In genomic region chr10:32169556-32169955, GRCh38 we compare ENCODE assay signal across 19 cellular contexts.
DNase-seq lines count a peak whose midpoint lies in the region; ATAC-seq and TF ChIP-seq lines count a peak whose summit lies in the region.
"Had no signal": no experiment of that assay in that cellular context is flagged by ENCODE, and none has a peak within 500 bp of the region (broad histone marks: within the 10 kb centered on the region; RNA-seq: fewer than 3 reads in every experiment).

No MANE protein-coding gene starts in this region.

- whole genome bisulfite sequencing in GM23248 (ENCODE audit: low coverage in 1 of 2, low lambda C conversion rate in 2 of 2, missing lambda C conversion rate in 2 of 2), 2 experiments: 14 to 22% methylated on average over 5 of the region's 5 CpGs
- 17 to 18% methylated on average over 5 of the region's 5 CpGs for WGBS in heart right ventricle, 2 donors
- WGBS in esophagus squamous epithelium, 2 donors: 37 to 40% methylated on average over 5 of the region's 5 CpGs

- no peaks in the 10 kb centered on the region for H4K20me1 ChIP-seq in GM23248 (ENCODE audit: insufficient read depth)

- no peak for TF ChIP-seq CTCF in heart right ventricle (IDR thresholded peaks at IDR 0.05)
- TF ChIP-seq CTCF in retinal pigment epithelial cell (conservative IDR thresholded peaks at IDR 0.05; ENCODE audit: low read depth, low read length): peak; percentile 8
- no peak for TF ChIP-seq CTCF in esophagus squamous epithelium (IDR thresholded peaks at IDR 0.05)
- TF ChIP-seq CTCF in brain microvascular endothelial cell (IDR thresholded peaks at IDR 0.05; ENCODE audit: low read depth, low read length, missing control alignments): no peak

- no peak overlapping the region for H3K9ac ChIP-seq in GM23248

- intact Hi-C loops in heart right ventricle (cut with DNase I) (no loop called here), esophagus squamous epithelium (cut with DNase I) (no loop called here)

- no peaks in the 10 kb centered on the region for H3F3A ChIP-seq in GM23248 (ENCODE audit: insufficient read depth)

- in situ Hi-C loops in GM23248 (cut with MboI): no loop called here
- in situ Hi-C loops in brain microvascular endothelial cell (cut with HindIII; ENCODE audit: low pct_ligation_motif_present, low sequenced_read_pairs): no loop called here

- no peaks in the 10 kb centered on the region for H3K79me2 ChIP-seq in GM23248 (ENCODE audit: insufficient read depth)

- H3K27ac ChIP-seq in GM23248 (no peak overlapping the region), heart right ventricle (peak overlapping the region in 1 of 10 donors; percentile 21), esophagus squamous epithelium (no peak overlapping the region), brain microvascular endothelial cell (no peak overlapping the region)

- H3K4me1 ChIP-seq in GM23248 (ENCODE audit: insufficient read depth) (no peaks in the 10 kb centered on the region), heart right ventricle (peaks cover 0 to 12% (median 3%) of the 10 kb centered on the region in 9 donors), esophagus squamous epithelium (peaks cover 0 to 27% (median 0%) of the 10 kb centered on the region in 3 donors)

- peak overlapping the region; percentile 51 for H3K4me2 ChIP-seq in GM23248 (ENCODE audit: unreplicated experiment)

- H3K9me3 ChIP-seq in GM23248 (ENCODE audit: low read depth): no peaks in the 10 kb centered on the region
- peaks cover 0 to 10% (median 0%) of the 10 kb centered on the region in 11 donors for H3K9me3 ChIP-seq in heart right ventricle
- peaks cover 0 to 5% (median 0%) of the 10 kb centered on the region in 3 donors for H3K9me3 ChIP-seq in esophagus squamous epithelium

- H3K4me3 ChIP-seq in GM23248 (no peak overlapping the region), heart right ventricle (no peak overlapping the region), retinal pigment epithelial cell (ENCODE audit: low read length) (no peak overlapping the region), esophagus squamous epithelium (no peak overlapping the region), brain microvascular endothelial cell (ENCODE audit: low read depth, low read length) (no peak overlapping the region)
- H3K4me3 ChIP-seq: spleen had no signal

- no peak for TF ChIP-seq POLR2A in esophagus squamous epithelium (IDR thresholded peaks at IDR 0.05)

- no peaks in the 10 kb centered on the region for H3K9me2 ChIP-seq in GM23248 (ENCODE audit: insufficient read depth)

- no peaks in the 10 kb centered on the region for H3K36me3 ChIP-seq in GM23248 (ENCODE audit: low read depth)
- H3K36me3 ChIP-seq in heart right ventricle: no peaks in the 10 kb centered on the region
- H3K36me3 ChIP-seq in esophagus squamous epithelium: no peaks in the 10 kb centered on the region
- no peaks in the 10 kb centered on the region for H3K36me3 ChIP-seq in brain microvascular endothelial cell (replicated peaks)
- H3K36me3 ChIP-seq: spleen had no signal

- H2AFZ ChIP-seq in GM23248: peak overlapping the region; percentile 28; the same call in 1 of the 2 replicates

- ATAC-seq in heart right ventricle: peak; percentile 42 to 86 (median 72)
- ATAC-seq: activated T-cell treated with anti-CD3 and anti-CD28 coated beads, Interleukin-2, amount 50 U/mL, for 72 hours; HCT116 had no signal

- DNase-seq in GM23248: peak; percentile 29
- DNase-seq in M059J (ENCODE audit: low read depth): peak; percentile 5
- no peak for DNase-seq in heart right ventricle
- peak; percentile 45 for DNase-seq in retinal pigment epithelial cell (ENCODE audit: low read depth)
- no peak for DNase-seq in esophagus squamous epithelium (lab: John Stamatoyannopoulos, UW)
- DNase-seq in brain microvascular endothelial cell: no peak
- no peak for DNase-seq in DMS114 treated with DMSO at 0.1 percent for 48 hours (lab: John Stamatoyannopoulos, UW; ENCODE audit: unreplicated experiment)
- DNase-seq: activated naive CD4-positive, alpha-beta T cell treated with Interleukin-2 at 50 U/mL for 16 hours; activated T-cell treated with anti-CD3 and anti-CD28 coated beads, Interleukin-2, amount 50 U/mL, for 72 hours; Calu3; DND-41; effector CD8-positive, alpha-beta T cell; glutamatergic neuron; NCI-H1417 treated with DMSO at 0.1 percent for 48 hours; NCI-H2081 treated with DMSO at 0.1 percent for 48 hours; NCI-H226; NCI-H774; spleen had no signal

- H3K27me3 ChIP-seq in GM23248 (replicated peaks; ENCODE audit: insufficient read depth): no peaks in the 10 kb centered on the region
- no peaks in the 10 kb centered on the region for H3K27me3 ChIP-seq in heart right ventricle
- H3K27me3 ChIP-seq in esophagus squamous epithelium: peaks cover 0 to 1% (median 0%) of the 10 kb centered on the region in 4 donors
- H3K27me3 ChIP-seq in brain microvascular endothelial cell (replicated peaks): no peaks in the 10 kb centered on the region
- H3K27me3 ChIP-seq: spleen had no signal

Comparison
In these comparisons a context has a peak if more than half of its experiments do, and no peak if none do; other contexts are left out.
1. DNase-seq: peak in GM23248 (single experiment), M059J (single experiment) and retinal pigment epithelial cell (single experiment); none in heart right ventricle (0 of 2), esophagus squamous epithelium (single experiment), brain microvascular endothelial cell (single experiment) and DMS114 treated with DMSO at 0.1 percent for 48 hours (single experiment).